In genomic region chr6:155364844-155365437, GRCh38 we compare ENCODE assay signal across 26 cellular contexts.
"Had no signal": no experiment of that assay in that cellular context is flagged by ENCODE, and none has a peak within 500 bp of the region (broad histone marks: within the 10 kb centered on the region; RNA-seq: fewer than 3 reads in every experiment).

No MANE protein-coding gene starts in this region.

- H3K4me1 ChIP-seq: Peyer's patch, SJCRH30 had no signal

- ATAC-seq: activated CD4-positive, CD25-positive, alpha-beta regulatory T cell treated with anti-CD3 and anti-CD28 coated beads, Interleukin-2, amount 50 U/mL, for 24 hours; activated CD8-positive, alpha-beta memory T cell treated with anti-CD3 and anti-CD28 coated beads, Interleukin-2, amount 10 ng/mL, durations not matched to agents 7 days and 5 days; activated T-cell treated with anti-CD3 and anti-CD28 coated beads, Interleukin-2, amount 50 U/mL, for 4 hours; activated T-helper 17 cell treated with anti-CD3 and anti-CD28 coated beads, Interleukin-2, amount 50 U/mL, for 72 hours had no signal

- H3K4me3 Mint-ChIP-seq: activated CD8-positive, alpha-beta memory T cell treated with anti-CD3 and anti-CD28 coated beads, Interleukin-2, amount 10 ng/mL, durations not matched to agents 7 days and 5 days; activated naive CD4-positive, alpha-beta T cell treated with anti-CD3 and anti-CD28 coated beads for 36 hours; activated naive CD8-positive, alpha-beta T cell; activated T-cell treated with anti-CD3 and anti-CD28 coated beads, Interleukin-2, amount 50 U/mL, for 4 hours; activated T-helper 17 cell treated with anti-CD3 and anti-CD28 coated beads, Interleukin-2, amount 50 U/mL, for 72 hours; brain had no signal

- H3K9me3 ChIP-seq: Peyer's patch, SJCRH30, SK-N-SH had no signal

- H3K9ac ChIP-seq: SK-N-SH had no signal

- DNase-seq: activated CD4-positive, alpha-beta T cell treated with anti-CD3 and anti-CD28 coated beads for 48 hours; activated CD4-positive, alpha-beta T cell treated with anti-CD3 and anti-CD28 coated beads, Interleukin-2, amount 50 U/mL, for 48 hours; activated CD8-positive, alpha-beta memory T cell treated with anti-CD3 and anti-CD28 coated beads, Interleukin-2, amount 10 ng/mL, durations not matched to agents 7 days and 5 days; activated gamma-delta T cell; activated naive CD4-positive, alpha-beta T cell treated with anti-CD3 and anti-CD28 coated beads for 36 hours; activated T-cell treated with anti-CD3 and anti-CD28 coated beads, Interleukin-2, amount 50 U/mL, for 4 hours; amygdala; Karpas-422; MM.1S; NCI-H1105; NCI-H146; NCI-H187 treated with DMSO at 0.1 percent for 48 hours; NCI-H2081 treated with DMSO at 0.1 percent for 48 hours; NCI-H524; Peyer's patch; Right ventricle myocardium superior; SJCRH30; SK-N-SH; T-helper 1 cell; WERI-Rb-1 had no signal

- H3K4me3 ChIP-seq: Peyer's patch, SJCRH30 had no signal

- H3K27me3 Mint-ChIP-seq: activated naive CD8-positive, alpha-beta T cell had no signal

- H3K4me1 Mint-ChIP-seq: activated CD8-positive, alpha-beta memory T cell treated with anti-CD3 and anti-CD28 coated beads, Interleukin-2, amount 10 ng/mL, durations not matched to agents 7 days and 5 days; activated T-helper 17 cell treated with anti-CD3 and anti-CD28 coated beads, Interleukin-2, amount 50 U/mL, for 72 hours; brain had no signal

- H3K27ac Mint-ChIP-seq: activated CD8-positive, alpha-beta memory T cell treated with anti-CD3 and anti-CD28 coated beads, Interleukin-2, amount 10 ng/mL, durations not matched to agents 7 days and 5 days; activated naive CD4-positive, alpha-beta T cell treated with anti-CD3 and anti-CD28 coated beads for 36 hours; activated naive CD8-positive, alpha-beta T cell; activated T-helper 17 cell treated with anti-CD3 and anti-CD28 coated beads, Interleukin-2, amount 50 U/mL, for 72 hours had no signal

- H3K36me3 Mint-ChIP-seq: activated CD8-positive, alpha-beta memory T cell treated with anti-CD3 and anti-CD28 coated beads, Interleukin-2, amount 10 ng/mL, durations not matched to agents 7 days and 5 days; activated naive CD8-positive, alpha-beta T cell; brain had no signal

- H3K27ac ChIP-seq: Peyer's patch, RWPE1, SJCRH30, WERI-Rb-1 had no signal

- FAIRE-seq: astrocyte had no signal

- H3K4me2 ChIP-seq: SK-N-SH had no signal

- H3K27me3 ChIP-seq: Peyer's patch, SJCRH30 had no signal

- H3K36me3 ChIP-seq: Peyer's patch, SJCRH30, WERI-Rb-1 had no signal

- H3K9me3 Mint-ChIP-seq: activated T-cell treated with anti-CD3 and anti-CD28 coated beads, Interleukin-2, amount 50 U/mL, for 4 hours; activated T-helper 17 cell treated with anti-CD3 and anti-CD28 coated beads, Interleukin-2, amount 50 U/mL, for 72 hours had no signal
